ENCODE assay signal across 11 cellular contexts in genomic region chr22:50613291-50613981, GRCh38. TPM values are rescaled to one million over a fixed set of nuclear protein-coding genes. Genes with fewer than 3 reads are reported as not detected.
DNase-seq lines count a peak whose midpoint lies in the region; ATAC-seq, FAIRE-seq and TF ChIP-seq lines count a peak whose summit lies in the region.
"Had no signal": no experiment of that assay in that cellular context is flagged by ENCODE, and none has a peak within 500 bp of the region (broad histone marks: within the 10 kb centered on the region; RNA-seq: fewer than 3 reads in every experiment).

No MANE protein-coding gene starts in this region.

- H3K4me3 ChIP-seq in adipocyte (ENCODE audit: low read length) = no peak overlapping the region
- H3K4me3 ChIP-seq in keratinocyte (ENCODE audit: control insufficient read depth in 2 of 3, extremely low read depth in 1 of 3, insufficient read depth in 2 of 3, low read depth in 1 of 3, low read length in 3 of 3) = no peak overlapping the region
- H3K4me3 ChIP-seq in transverse colon = no peak overlapping the region

- DNase-seq in NCI-H82 (lab: John Stamatoyannopoulos, UW) (peak; percentile 19), NCI-H82 treated with DMSO at 0.1 percent for 48 hours (lab: John Stamatoyannopoulos, UW; ENCODE audit: unreplicated experiment) (no peak), adipocyte (ENCODE audit: low read depth) (peak; percentile 30), keratinocyte (ENCODE audit: low read depth, low spot score) (no peak), transverse colon (peak; percentile 89)
- DNase-seq in activated CD8-positive, alpha-beta memory T cell treated with anti-CD3 and anti-CD28 coated beads, Interleukin-2, amount 50 U/mL, for 48 hours = no peak
- no peak for DNase-seq in activated T-cell treated with anti-CD3 and anti-CD28 coated beads, Interleukin-2, amount 50 U/mL, for 72 hours
- DNase-seq in stimulated activated CD8-positive, alpha-beta memory T cell treated with anti-CD3 and anti-CD28 coated beads, Interleukin-4, amount 100 ng/mL, for 48 hours = no peak
- DNase-seq: amniotic stem cell, NCI-H1930 had no signal

- no peak for ATAC-seq in activated T-cell treated with anti-CD3 and anti-CD28 coated beads, Interleukin-2, amount 50 U/mL, for 72 hours (replicated peaks in 1 of 2)

- H3K27ac ChIP-seq in keratinocyte (ENCODE audit: control insufficient read depth, insufficient read depth, low read length) = no peak overlapping the region
- H3K27ac ChIP-seq in transverse colon = peak overlapping the region; percentile 76 to 84 (median 80)

- H4K20me1 ChIP-seq in keratinocyte (ENCODE audit: control insufficient read depth, extremely low read depth, insufficient read depth, low read length) = no peaks in the 10 kb centered on the region

- H3K27ac Mint-ChIP-seq in activated T-cell treated with anti-CD3 and anti-CD28 coated beads, Interleukin-2, amount 50 U/mL, for 72 hours = no peak overlapping the region
- H3K27ac Mint-ChIP-seq: activated CD4-positive, alpha-beta memory T cell treated with anti-CD3 and anti-CD28 coated beads for 36 hours had no signal

- dilution Hi-C loops in keratinocyte (cut with MboI; ENCODE audit: extremely low pct_ligation_motif_present, low sequenced_read_pairs) = no loop called here

- no peak overlapping the region for H3K4me3 Mint-ChIP-seq in activated T-cell treated with anti-CD3 and anti-CD28 coated beads, Interleukin-2, amount 50 U/mL, for 72 hours
- H3K4me3 Mint-ChIP-seq: activated CD4-positive, alpha-beta memory T cell treated with anti-CD3 and anti-CD28 coated beads for 36 hours had no signal

- FAIRE-seq in keratinocyte (lab: Jason Lieb, UNC) = no peak

- H3K4me1 ChIP-seq in adipocyte (ENCODE audit: control insufficient read depth, insufficient read depth, low read length) (no peaks in the 10 kb centered on the region), keratinocyte (ENCODE audit: control insufficient read depth, extremely low read depth, insufficient read depth, low read length) (peaks cover 2% of the 10 kb centered on the region), transverse colon (peaks cover 6 to 14% (median 9%) of the 10 kb centered on the region in 4 donors)

- peak; percentile 71 for TF ChIP-seq POLR2A in transverse colon (IDR thresholded peaks at IDR 0.05)

- H3K9me3 Mint-ChIP-seq in activated T-cell treated with anti-CD3 and anti-CD28 coated beads, Interleukin-2, amount 50 U/mL, for 72 hours = no peaks in the 10 kb centered on the region
- H3K9me3 Mint-ChIP-seq: activated CD4-positive, alpha-beta memory T cell treated with anti-CD3 and anti-CD28 coated beads for 36 hours had no signal

- H3K36me3 ChIP-seq in adipocyte (ENCODE audit: control insufficient read depth, insufficient read depth, low read length, severe bottlenecking) = no peaks in the 10 kb centered on the region
- H3K36me3 ChIP-seq in keratinocyte (ENCODE audit: control insufficient read depth in 2 of 2, extremely low read depth in 1 of 2, insufficient read depth in 2 of 2, low read length in 2 of 2) = no peaks in the 10 kb centered on the region
- H3K36me3 ChIP-seq in transverse colon = no peaks in the 10 kb centered on the region

- H3K9ac ChIP-seq in adipocyte (ENCODE audit: low read length) (no peak overlapping the region), keratinocyte (ENCODE audit: control insufficient read depth, extremely low read depth, insufficient read depth, low read length) (no peak overlapping the region)

- peaks cover 12% of the 10 kb centered on the region for H3K4me1 Mint-ChIP-seq in activated T-cell treated with anti-CD3 and anti-CD28 coated beads, Interleukin-2, amount 50 U/mL, for 72 hours (ENCODE audit: low read depth)

- TF ChIP-seq EP300 in transverse colon (IDR thresholded peaks at IDR 0.05; ENCODE audit: low read depth) = no peak

- no peak overlapping the region for H3K4me2 ChIP-seq in keratinocyte (ENCODE audit: control insufficient read depth, extremely low read depth, insufficient read depth, low read depth, low read length)

- in situ Hi-C loops in transverse colon (cut with MboI; ENCODE audit: low pct_ligation_motif_present in 1 of 4, low pct_unique_long_range_greater_than_20kb in 1 of 4, low sequenced_read_pairs in 3 of 4) = no loop called here

- H3K36me3 Mint-ChIP-seq in activated T-cell treated with anti-CD3 and anti-CD28 coated beads, Interleukin-2, amount 50 U/mL, for 72 hours (ENCODE audit: insufficient read depth in 2 of 2) = no peaks in the 10 kb centered on the region
- H3K36me3 Mint-ChIP-seq: activated CD4-positive, alpha-beta memory T cell treated with anti-CD3 and anti-CD28 coated beads for 36 hours had no signal

- H3K9me1 ChIP-seq in keratinocyte (ENCODE audit: control insufficient read depth, extremely low read depth, insufficient read depth, low read length) = no peaks in the 10 kb centered on the region

- H3K27me3 ChIP-seq in adipocyte (replicated peaks; ENCODE audit: control insufficient read depth, insufficient read depth, low read length) (peaks cover 33% of the 10 kb centered on the region), keratinocyte (ENCODE audit: control insufficient read depth, extremely low read depth, insufficient read depth, low read length) (peaks cover 2% of the 10 kb centered on the region), transverse colon (peaks cover 11% of the 10 kb centered on the region)

- H3K9me3 ChIP-seq in adipocyte (ENCODE audit: control insufficient read depth, low read length) (no peaks in the 10 kb centered on the region), keratinocyte (ENCODE audit: control insufficient read depth, low read depth, low read length) (no peaks in the 10 kb centered on the region), transverse colon (no peaks in the 10 kb centered on the region)

- peak in 2 of 3 experiments; percentile 5 to 14 for TF ChIP-seq CTCF in keratinocyte (optimal IDR thresholded peaks at IDR 0.05 in 1 of 3, IDR thresholded peaks at IDR 0.05 in 1 of 3, conservative IDR thresholded peaks at IDR 0.05 in 1 of 3; ENCODE audit: extremely low read depth in 1 of 3, insufficient read depth in 2 of 3, low read length in 3 of 3)
- TF ChIP-seq CTCF in transverse colon (IDR thresholded peaks at IDR 0.05) = peak in 1 of 5 experiments; percentile 12

- 48 to 62% methylated on average over 10 to 22 of the region's 22 CpGs for WGBS in transverse colon (ENCODE audit: low coverage in 1 of 2), 2 donors

- intact Hi-C loops in transverse colon (cut with DNase I; ENCODE audit: low total_unique reads) = no loop called here

- peaks cover 22% of the 10 kb centered on the region for H3K27me3 Mint-ChIP-seq in activated T-cell treated with anti-CD3 and anti-CD28 coated beads, Interleukin-2, amount 50 U/mL, for 72 hours (ENCODE audit: low read depth)

- no peak overlapping the region for H2AFZ ChIP-seq in keratinocyte (ENCODE audit: control insufficient read depth, low read length)

- H3K79me2 ChIP-seq in keratinocyte (ENCODE audit: control insufficient read depth, insufficient read depth, low read length) = no peaks in the 10 kb centered on the region

RNA-seq across cellular contexts. Expression of gene MAPK8IP2, which starts 12.8 kb away (rescaled TPM):
- polyA plus RNA-seq in keratinocyte = 0.29 to 1.0 TPM (median 0.31 TPM) in 3 replicates
- 0.21 TPM for polyA plus RNA-seq in keratinocyte (2011; ENCODE audit: low read depth)
- polyA plus RNA-seq in keratinocyte (2011; cell fraction: cytosol; rRNA removed) = 0.33 and 0.90 TPM in 2 replicates
- polyA plus RNA-seq in keratinocyte (2011; cell fraction: nucleus; rRNA removed) = 1.6 and 2.5 TPM in 2 replicates
- 0.68 and 0.85 TPM in 2 replicates for polyA plus RNA-seq in keratinocyte (2012; ENCODE audit: low replicate concordance)
- 0.29 to 1.9 TPM (median 1.2 TPM) in 3 replicates for polyA minus RNA-seq in keratinocyte
- polyA minus RNA-seq in keratinocyte (2011; cell fraction: cytosol; rRNA and poly(A)+ RNA removed) = 1.5 TPM
- polyA minus RNA-seq in keratinocyte (2011; cell fraction: nucleus; rRNA and poly(A)+ RNA removed) = 2.6 and 2.8 TPM in 2 replicates
- total RNA-seq in transverse colon = 1 to 10 TPM; 1.1 to 3.4 (median 1.8) TPM
- total RNA-seq in activated T-cell treated with anti-CD3 and anti-CD28 coated beads, Interleukin-2, amount 50 U/mL, for 72 hours = under 1 TPM; 0.60 to 0.62 TPM

RNA-seq across cellular contexts. Expression of gene ARSA, which starts 14.5 kb away (rescaled TPM):
- polyA plus RNA-seq in keratinocyte = 12.1 to 20.8 TPM (median 19.5 TPM) in 3 replicates
- polyA plus RNA-seq in keratinocyte (2011; ENCODE audit: low read depth) = 6.8 TPM
- polyA plus RNA-seq in keratinocyte (2011; cell fraction: cytosol; rRNA removed) = 6.7 and 16.9 TPM in 2 replicates
- polyA plus RNA-seq in keratinocyte (2011; cell fraction: nucleus; rRNA removed) = 68.3 and 101 TPM in 2 replicates
- polyA plus RNA-seq in keratinocyte (2012; ENCODE audit: low replicate concordance) = 22.7 and 31.0 TPM in 2 replicates
- polyA minus RNA-seq in keratinocyte = 9.6 to 14.0 TPM (median 10.9 TPM) in 3 replicates
- polyA minus RNA-seq in keratinocyte (2011; cell fraction: cytosol; rRNA and poly(A)+ RNA removed) = 30.9 TPM
- 36.3 and 36.8 TPM in 2 replicates for polyA minus RNA-seq in keratinocyte (2011; cell fraction: nucleus; rRNA and poly(A)+ RNA removed)
- 100 to 1,000 TPM in 2 of 4 donors, 10 to 100 TPM in 2; 81.2 to 253 (median 99.1) TPM for total RNA-seq in transverse colon
- total RNA-seq in activated T-cell treated with anti-CD3 and anti-CD28 coated beads, Interleukin-2, amount 50 U/mL, for 72 hours = 10 to 100 TPM; 19.8 to 26.8 TPM

RNA-seq across cellular contexts. Expression of gene CHKB, which starts 30.8 kb away (rescaled TPM):
- 39.5 to 54.9 TPM (median 49.0 TPM) in 3 replicates for polyA plus RNA-seq in keratinocyte
- 41.2 TPM for polyA plus RNA-seq in keratinocyte (2011; ENCODE audit: low read depth)
- polyA plus RNA-seq in keratinocyte (2011; cell fraction: cytosol; rRNA removed) = 14.7 and 15.3 TPM in 2 replicates
- 190 TPM in 2 replicates for polyA plus RNA-seq in keratinocyte (2011; cell fraction: nucleus; rRNA removed)
- 28.2 and 32.2 TPM in 2 replicates for polyA plus RNA-seq in keratinocyte (2012; ENCODE audit: low replicate concordance)
- 12.1 to 18.8 TPM (median 14.1 TPM) in 3 replicates for polyA minus RNA-seq in keratinocyte
- 10.7 TPM for polyA minus RNA-seq in keratinocyte (2011; cell fraction: cytosol; rRNA and poly(A)+ RNA removed)
- polyA minus RNA-seq in keratinocyte (2011; cell fraction: nucleus; rRNA and poly(A)+ RNA removed) = 11.4 and 17.1 TPM in 2 replicates
- total RNA-seq in transverse colon = 100 to 1,000 TPM in 1 of 4 donors, 10 to 100 TPM in 3; 74.8 to 232 (median 86.1) TPM
- total RNA-seq in activated T-cell treated with anti-CD3 and anti-CD28 coated beads, Interleukin-2, amount 50 U/mL, for 72 hours = 100 to 1,000 TPM in 1 of 2 donors, 10 to 100 TPM in 1; 95.6 to 110 TPM

RNA-seq across cellular contexts. Expression of gene CPT1B, which starts 35.2 kb away (rescaled TPM):
- 10.2 to 14.6 TPM (median 11.0 TPM) in 3 replicates for polyA plus RNA-seq in keratinocyte
- polyA plus RNA-seq in keratinocyte (2011; ENCODE audit: low read depth) = 8.1 TPM
- polyA plus RNA-seq in keratinocyte (2011; cell fraction: cytosol; rRNA removed) = 2.4 and 2.9 TPM in 2 replicates
- 73.1 and 83.0 TPM in 2 replicates for polyA plus RNA-seq in keratinocyte (2011; cell fraction: nucleus; rRNA removed)
- 7.1 and 24.2 TPM in 2 replicates for polyA plus RNA-seq in keratinocyte (2012; ENCODE audit: low replicate concordance)
- polyA minus RNA-seq in keratinocyte = 3.3 to 11.9 TPM (median 6.7 TPM) in 3 replicates
- polyA minus RNA-seq in keratinocyte (2011; cell fraction: cytosol; rRNA and poly(A)+ RNA removed) = 3.3 TPM
- polyA minus RNA-seq in keratinocyte (2011; cell fraction: nucleus; rRNA and poly(A)+ RNA removed) = 8.8 and 13.7 TPM in 2 replicates
- total RNA-seq in transverse colon = 100 to 1,000 TPM in 1 of 4 donors, 10 to 100 TPM in 3; 34.2 to 111 (median 37.6) TPM
- total RNA-seq in activated T-cell treated with anti-CD3 and anti-CD28 coated beads, Interleukin-2, amount 50 U/mL, for 72 hours = 10 to 100 TPM; 85.3 to 88.0 TPM

RNA-seq across cellular contexts. Expression of gene SYCE3, which starts 50.7 kb away (rescaled TPM):
- polyA plus RNA-seq in keratinocyte = 0.17 to 0.36 TPM in 2 of 3 replicates, not detected in the other
- polyA plus RNA-seq in keratinocyte (2011; ENCODE audit: low read depth) = 3.3 TPM
- 0.55 and 0.82 TPM in 2 replicates for polyA plus RNA-seq in keratinocyte (2011; cell fraction: cytosol; rRNA removed)
- polyA plus RNA-seq in keratinocyte (2011; cell fraction: nucleus; rRNA removed) = 1.1 TPM in 1 of 2 replicates, not detected in the other
- 0.92 TPM in 1 of 2 replicates, not detected in the other for polyA plus RNA-seq in keratinocyte (2012; ENCODE audit: low replicate concordance)
- polyA minus RNA-seq in keratinocyte = not detected in 3 replicates
- not detected for polyA minus RNA-seq in keratinocyte (2011; cell fraction: cytosol; rRNA and poly(A)+ RNA removed)
- polyA minus RNA-seq in keratinocyte (2011; cell fraction: nucleus; rRNA and poly(A)+ RNA removed) = not detected in 2 replicates
- not detected for total RNA-seq in transverse colon
- 1 to 10 TPM; 1.7 TPM for total RNA-seq in activated T-cell treated with anti-CD3 and anti-CD28 coated beads, Interleukin-2, amount 50 U/mL, for 72 hours

Comparison
In these comparisons a context has a peak if more than half of its experiments do, and no peak if none do; other contexts are left out.
1. DNase-seq: peak in NCI-H82 (single experiment), adipocyte (single experiment) and transverse colon (single experiment); none in NCI-H82 treated with DMSO at 0.1 percent for 48 hours (single experiment), keratinocyte (single experiment), activated CD8-positive, alpha-beta memory T cell treated with anti-CD3 and anti-CD28 coated beads, Interleukin-2, amount 50 U/mL, for 48 hours (single experiment), activated T-cell treated with anti-CD3 and anti-CD28 coated beads, Interleukin-2, amount 50 U/mL, for 72 hours (0 of 2) and stimulated activated CD8-positive, alpha-beta memory T cell treated with anti-CD3 and anti-CD28 coated beads, Interleukin-4, amount 100 ng/mL, for 48 hours (single experiment).